8 cellular contexts compared by ENCODE assay signal in the genomic region with DNA sequence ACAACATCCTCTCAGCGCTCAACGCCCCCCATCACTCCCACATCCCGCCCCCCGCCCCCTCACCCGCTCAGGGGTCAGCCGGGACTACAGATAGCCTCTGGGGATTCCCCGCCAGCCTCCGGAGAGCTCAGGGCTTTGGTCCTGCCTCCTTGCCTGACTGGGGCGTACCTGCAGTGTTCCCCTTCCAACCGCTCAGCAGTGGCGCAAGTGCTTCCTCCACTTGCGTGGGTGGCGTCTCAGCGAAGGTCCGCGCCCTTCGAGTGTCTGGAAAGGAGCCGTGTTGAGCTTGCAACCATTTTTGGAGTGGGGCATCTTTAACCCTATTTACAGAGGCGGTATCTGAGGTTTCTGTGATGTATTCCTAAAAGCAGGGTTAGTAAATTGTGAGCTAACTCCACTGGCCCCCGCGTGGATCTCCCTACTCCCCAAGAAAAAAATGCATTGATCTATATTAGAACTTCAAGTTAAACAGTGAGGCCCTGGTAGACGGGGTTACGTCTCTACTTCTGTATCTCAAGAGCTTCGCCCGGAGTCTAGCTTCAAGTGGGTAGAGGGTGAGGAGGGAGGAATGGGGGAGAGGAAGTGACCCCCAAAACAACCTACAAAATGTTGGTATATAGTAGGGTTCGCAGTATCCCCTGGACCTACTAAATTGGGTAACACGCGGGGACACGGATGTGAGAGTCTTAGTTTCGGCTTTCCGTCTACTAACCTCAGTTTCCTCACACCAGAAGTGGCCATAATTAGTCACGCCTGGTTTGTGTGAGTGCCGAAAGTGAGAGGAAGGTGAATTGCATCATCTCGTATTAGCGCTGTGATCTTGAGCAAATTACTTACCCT. TPM values are rescaled to one million over a fixed set of nuclear protein-coding genes. Genes with fewer than 3 reads are reported as not detected.
DNase-seq lines count a peak whose midpoint lies in the region; ATAC-seq lines count a peak whose summit lies in the region.

No MANE protein-coding gene starts in this region.

- peaks cover 20% of the 10 kb centered on the region in 2 donors for H3K4me1 Mint-ChIP-seq in effector memory CD8-positive, alpha-beta T cell (ENCODE audit: low read depth in 2 of 2)

- DNase-seq in NCI-H748 (lab: John Stamatoyannopoulos, UW; ENCODE audit: unreplicated experiment), result peak; percentile 33
- DNase-seq in NCI-H748 treated with DMSO at 0.1 percent for 48 hours (lab: John Stamatoyannopoulos, UW), result no peak
- peak; percentile 32 for DNase-seq in KBM-7
- no peak for DNase-seq in effector memory CD8-positive, alpha-beta T cell
- no peak for DNase-seq in dermis blood vessel endothelial cell
- DNase-seq in NCI-H2227 (lab: John Stamatoyannopoulos, UW; ENCODE audit: unreplicated experiment), result no peak
- no peak for DNase-seq in G401 (ENCODE audit: low spot score)

- H3K4me3 Mint-ChIP-seq in effector memory CD8-positive, alpha-beta T cell, result peak overlapping the region; percentile 62 to 63

- in situ Hi-C loops in KBM-7 (cut with MboI; ENCODE audit: low pct_unique_long_range_greater_than_20kb, low sequenced_read_pairs), result loop anchor here (25.0 kb wide), 2 partner anchors 691 to 791 kb away; no protein-coding TSS in a partner anchor
- in situ Hi-C loops in G401 (cut with HindIII; ENCODE audit: low sequenced_read_pairs), result no loop called here

- peak overlapping the region in 1 of 2 donors; percentile 72 for H3K27ac Mint-ChIP-seq in effector memory CD8-positive, alpha-beta T cell

- peaks cover 86 to 100% of the 10 kb centered on the region in 2 donors for H3K27me3 Mint-ChIP-seq in effector memory CD8-positive, alpha-beta T cell

- no peaks in the 10 kb centered on the region for H3K9me3 Mint-ChIP-seq in effector memory CD8-positive, alpha-beta T cell

- H3K36me3 Mint-ChIP-seq in effector memory CD8-positive, alpha-beta T cell (ENCODE audit: insufficient read depth), result peaks cover 23% of the 10 kb centered on the region

- peak; percentile 76 for ATAC-seq in GM21737 (IDR thresholded peaks at IDR 0.05; ENCODE audit: unreplicated experiment)
- peak; percentile 52 for ATAC-seq in effector memory CD8-positive, alpha-beta T cell (replicated peaks)

RNA-seq across cellular contexts. Expression of gene NKX3-2, which starts 16.1 kb away (rescaled TPM):
- total RNA-seq in dermis blood vessel endothelial cell, result 0.05 TPM in 1 of 2 replicates, not detected in the other
- total RNA-seq in G401 (2014; rRNA removed; shearing (Covaris generic)), result 0.37 and 0.55 TPM in 2 replicates

RNA-seq across cellular contexts. Expression of gene RAB28, which starts 44.1 kb away (rescaled TPM):
- total RNA-seq in dermis blood vessel endothelial cell, result 11.8 and 15.1 TPM in 2 replicates
- 22.0 and 36.8 TPM in 2 replicates for total RNA-seq in G401 (2014; rRNA removed; shearing (Covaris generic))

Comparison
In these comparisons a context has a peak if more than half of its experiments do, and no peak if none do; other contexts are left out.
1. DNase-seq: peak in NCI-H748 (single experiment) and KBM-7 (single experiment); none in NCI-H748 treated with DMSO at 0.1 percent for 48 hours (single experiment), effector memory CD8-positive, alpha-beta T cell (0 of 3), dermis blood vessel endothelial cell (single experiment), NCI-H2227 (single experiment) and G401 (single experiment).